ENCODE assay signal across 1 cellular context in the genomic region with DNA sequence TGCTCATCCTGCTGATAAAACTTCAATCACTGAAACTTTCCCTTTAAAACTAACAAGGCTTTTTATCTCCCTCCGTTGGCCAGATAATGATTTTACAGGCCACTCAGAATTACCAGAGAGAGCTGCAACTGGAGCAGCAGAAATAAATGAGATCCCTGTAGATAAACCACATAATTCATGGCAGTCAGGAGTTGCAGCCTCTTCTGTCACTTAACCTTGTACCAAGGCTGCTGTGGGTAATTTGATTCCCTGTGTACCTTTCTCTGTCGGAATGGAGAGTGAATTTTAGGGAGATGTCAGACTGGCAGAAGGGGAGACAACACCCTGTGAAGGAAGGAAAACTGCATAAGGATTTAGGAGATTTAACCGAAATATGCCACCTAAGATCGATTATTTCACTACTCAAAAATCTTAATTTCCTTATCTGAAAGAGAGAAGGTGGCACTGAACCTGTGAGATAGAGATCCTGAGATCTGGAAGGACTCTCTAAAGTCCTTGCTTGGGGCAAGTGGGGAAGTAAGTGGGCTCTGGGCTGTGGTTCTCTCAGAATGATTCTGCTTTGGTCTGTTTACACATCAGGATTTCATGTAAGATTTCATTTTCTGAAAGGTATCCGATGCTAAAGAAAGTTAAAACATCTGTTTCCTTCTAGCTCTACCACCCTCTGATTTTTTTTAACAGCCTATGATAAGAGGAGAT.
A peak's percentile ranks its signal among the peaks of the same experiment; 100 is the strongest.
TF ChIP-seq lines count a peak whose summit lies in the region.

No MANE protein-coding gene starts in this region.

TF ChIP-seq in K562, 482 proteins besides CTCF, POLR2A, EP300 and RAD21:
- TF ChIP-seq U2AF2 (optimal IDR thresholded peaks at IDR 0.05; ENCODE audit: low read depth, low read length) (no peak), ZC3H4 (CRISPR knock-in tag; IDR thresholded peaks at IDR 0.05; ENCODE audit: borderline replicate concordance) (no peak), RBM15 (IDR thresholded peaks at IDR 0.05; ENCODE audit: insufficient read depth, low read length) (no peak), ETS2 (tag; IDR thresholded peaks at IDR 0.05; ENCODE audit: borderline replicate concordance, poor library complexity, severe bottlenecking) (no peak), NFATC3 (IDR thresholded peaks at IDR 0.05) (no peak), MEIS2 (IDR thresholded peaks at IDR 0.05; ENCODE audit: partially characterized antibody) (peak; percentile 27), TCF7L2 (IDR thresholded peaks at IDR 0.05; ENCODE audit: low read depth, low read length) (no peak), FOXM1 (IDR thresholded peaks at IDR 0.05; ENCODE audit: low read depth) (no peak), FOXM1 (CRISPR knock-in tag; IDR thresholded peaks at IDR 0.05; ENCODE audit: low read depth) (no peak), E2F3 (CRISPR knock-in tag; IDR thresholded peaks at IDR 0.05) (no peak), ZNF507 (tag; conservative IDR thresholded peaks at IDR 0.05) (no peak), ZFP36 (IDR thresholded peaks at IDR 0.05; ENCODE audit: low read depth, low read length, partially characterized antibody) (no peak), RBBP5 (IDR thresholded peaks at IDR 0.05; ENCODE audit: borderline replicate concordance, insufficient read depth, low read length, poor library complexity, severe bottlenecking) (no peak), ZC3H8 (IDR thresholded peaks at IDR 0.05) (no peak)
- TF ChIP-seq, protein P1, sequence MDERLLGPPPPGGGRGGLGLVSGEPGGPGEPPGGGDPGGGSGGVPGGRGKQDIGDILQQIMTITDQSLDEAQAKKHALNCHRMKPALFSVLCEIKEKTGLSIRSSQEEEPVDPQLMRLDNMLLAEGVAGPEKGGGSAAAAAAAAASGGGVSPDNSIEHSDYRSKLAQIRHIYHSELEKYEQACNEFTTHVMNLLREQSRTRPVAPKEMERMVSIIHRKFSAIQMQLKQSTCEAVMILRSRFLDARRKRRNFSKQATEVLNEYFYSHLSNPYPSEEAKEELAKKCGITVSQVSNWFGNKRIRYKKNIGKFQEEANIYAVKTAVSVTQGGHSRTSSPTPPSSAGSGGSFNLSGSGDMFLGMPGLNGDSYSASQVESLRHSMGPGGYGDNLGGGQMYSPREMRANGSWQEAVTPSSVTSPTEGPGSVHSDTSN (CRISPR knock-in tag; IDR thresholded peaks at IDR 0.05; ENCODE audit: low read depth) = no peak
- TF ChIP-seq, protein P1 (tag; conservative IDR thresholded peaks at IDR 0.05; ENCODE audit: low read depth) = peak; percentile 56; the same call in 1 of the 2 replicates
- TF ChIP-seq, protein P2, sequence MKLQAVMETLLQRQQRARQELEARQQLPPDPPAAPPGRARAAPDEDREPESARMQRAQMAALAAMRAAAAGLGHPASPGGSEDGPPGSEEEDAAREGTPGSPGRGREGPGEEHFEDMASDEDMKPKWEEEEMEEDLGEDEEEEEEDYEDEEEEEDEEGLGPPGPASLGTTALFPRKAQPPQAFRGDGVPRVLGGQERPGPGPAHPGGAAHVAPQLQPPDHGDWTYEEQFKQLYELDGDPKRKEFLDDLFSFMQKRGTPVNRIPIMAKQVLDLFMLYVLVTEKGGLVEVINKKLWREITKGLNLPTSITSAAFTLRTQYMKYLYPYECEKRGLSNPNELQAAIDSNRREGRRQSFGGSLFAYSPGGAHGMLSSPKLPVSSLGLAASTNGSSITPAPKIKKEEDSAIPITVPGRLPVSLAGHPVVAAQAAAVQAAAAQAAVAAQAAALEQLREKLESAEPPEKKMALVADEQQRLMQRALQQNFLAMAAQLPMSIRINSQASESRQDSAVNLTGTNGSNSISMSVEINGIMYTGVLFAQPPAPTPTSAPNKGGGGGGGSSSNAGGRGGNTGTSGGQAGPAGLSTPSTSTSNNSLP (IDR thresholded peaks at IDR 0.05; ENCODE audit: borderline replicate concordance, low read depth, low read length) = no peak
- TF ChIP-seq, protein P3, sequence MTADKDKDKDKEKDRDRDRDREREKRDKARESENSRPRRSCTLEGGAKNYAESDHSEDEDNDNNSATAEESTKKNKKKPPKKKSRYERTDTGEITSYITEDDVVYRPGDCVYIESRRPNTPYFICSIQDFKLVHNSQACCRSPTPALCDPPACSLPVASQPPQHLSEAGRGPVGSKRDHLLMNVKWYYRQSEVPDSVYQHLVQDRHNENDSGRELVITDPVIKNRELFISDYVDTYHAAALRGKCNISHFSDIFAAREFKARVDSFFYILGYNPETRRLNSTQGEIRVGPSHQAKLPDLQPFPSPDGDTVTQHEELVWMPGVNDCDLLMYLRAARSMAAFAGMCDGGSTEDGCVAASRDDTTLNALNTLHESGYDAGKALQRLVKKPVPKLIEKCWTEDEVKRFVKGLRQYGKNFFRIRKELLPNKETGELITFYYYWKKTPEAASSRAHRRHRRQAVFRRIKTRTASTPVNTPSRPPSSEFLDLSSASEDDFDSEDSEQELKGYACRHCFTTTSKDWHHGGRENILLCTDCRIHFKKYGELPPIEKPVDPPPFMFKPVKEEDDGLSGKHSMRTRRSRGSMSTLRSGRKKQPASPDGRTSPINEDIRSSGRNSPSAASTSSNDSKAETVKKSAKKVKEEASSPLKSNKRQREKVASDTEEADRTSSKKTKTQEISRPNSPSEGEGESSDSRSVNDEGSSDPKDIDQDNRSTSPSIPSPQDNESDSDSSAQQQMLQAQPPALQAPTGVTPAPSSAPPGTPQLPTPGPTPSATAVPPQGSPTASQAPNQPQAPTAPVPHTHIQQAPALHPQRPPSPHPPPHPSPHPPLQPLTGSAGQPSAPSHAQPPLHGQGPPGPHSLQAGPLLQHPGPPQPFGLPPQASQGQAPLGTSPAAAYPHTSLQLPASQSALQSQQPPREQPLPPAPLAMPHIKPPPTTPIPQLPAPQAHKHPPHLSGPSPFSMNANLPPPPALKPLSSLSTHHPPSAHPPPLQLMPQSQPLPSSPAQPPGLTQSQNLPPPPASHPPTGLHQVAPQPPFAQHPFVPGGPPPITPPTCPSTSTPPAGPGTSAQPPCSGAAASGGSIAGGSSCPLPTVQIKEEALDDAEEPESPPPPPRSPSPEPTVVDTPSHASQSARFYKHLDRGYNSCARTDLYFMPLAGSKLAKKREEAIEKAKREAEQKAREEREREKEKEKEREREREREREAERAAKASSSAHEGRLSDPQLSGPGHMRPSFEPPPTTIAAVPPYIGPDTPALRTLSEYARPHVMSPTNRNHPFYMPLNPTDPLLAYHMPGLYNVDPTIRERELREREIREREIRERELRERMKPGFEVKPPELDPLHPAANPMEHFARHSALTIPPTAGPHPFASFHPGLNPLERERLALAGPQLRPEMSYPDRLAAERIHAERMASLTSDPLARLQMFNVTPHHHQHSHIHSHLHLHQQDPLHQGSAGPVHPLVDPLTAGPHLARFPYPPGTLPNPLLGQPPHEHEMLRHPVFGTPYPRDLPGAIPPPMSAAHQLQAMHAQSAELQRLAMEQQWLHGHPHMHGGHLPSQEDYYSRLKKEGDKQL (CRISPR knock-in tag; IDR thresholded peaks at IDR 0.05; ENCODE audit: borderline replicate concordance) = no peak
- TF ChIP-seq, protein P4, sequence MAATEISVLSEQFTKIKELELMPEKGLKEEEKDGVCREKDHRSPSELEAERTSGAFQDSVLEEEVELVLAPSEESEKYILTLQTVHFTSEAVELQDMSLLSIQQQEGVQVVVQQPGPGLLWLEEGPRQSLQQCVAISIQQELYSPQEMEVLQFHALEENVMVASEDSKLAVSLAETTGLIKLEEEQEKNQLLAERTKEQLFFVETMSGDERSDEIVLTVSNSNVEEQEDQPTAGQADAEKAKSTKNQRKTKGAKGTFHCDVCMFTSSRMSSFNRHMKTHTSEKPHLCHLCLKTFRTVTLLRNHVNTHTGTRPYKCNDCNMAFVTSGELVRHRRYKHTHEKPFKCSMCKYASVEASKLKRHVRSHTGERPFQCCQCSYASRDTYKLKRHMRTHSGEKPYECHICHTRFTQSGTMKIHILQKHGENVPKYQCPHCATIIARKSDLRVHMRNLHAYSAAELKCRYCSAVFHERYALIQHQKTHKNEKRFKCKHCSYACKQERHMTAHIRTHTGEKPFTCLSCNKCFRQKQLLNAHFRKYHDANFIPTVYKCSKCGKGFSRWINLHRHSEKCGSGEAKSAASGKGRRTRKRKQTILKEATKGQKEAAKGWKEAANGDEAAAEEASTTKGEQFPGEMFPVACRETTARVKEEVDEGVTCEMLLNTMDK (IDR thresholded peaks at IDR 0.05; ENCODE audit: borderline replicate concordance, insufficient read depth, low read depth, low read length, poor library complexity, severe bottlenecking) = no peak
